ENCODE assay signal across 1 cellular context in the genomic region with DNA sequence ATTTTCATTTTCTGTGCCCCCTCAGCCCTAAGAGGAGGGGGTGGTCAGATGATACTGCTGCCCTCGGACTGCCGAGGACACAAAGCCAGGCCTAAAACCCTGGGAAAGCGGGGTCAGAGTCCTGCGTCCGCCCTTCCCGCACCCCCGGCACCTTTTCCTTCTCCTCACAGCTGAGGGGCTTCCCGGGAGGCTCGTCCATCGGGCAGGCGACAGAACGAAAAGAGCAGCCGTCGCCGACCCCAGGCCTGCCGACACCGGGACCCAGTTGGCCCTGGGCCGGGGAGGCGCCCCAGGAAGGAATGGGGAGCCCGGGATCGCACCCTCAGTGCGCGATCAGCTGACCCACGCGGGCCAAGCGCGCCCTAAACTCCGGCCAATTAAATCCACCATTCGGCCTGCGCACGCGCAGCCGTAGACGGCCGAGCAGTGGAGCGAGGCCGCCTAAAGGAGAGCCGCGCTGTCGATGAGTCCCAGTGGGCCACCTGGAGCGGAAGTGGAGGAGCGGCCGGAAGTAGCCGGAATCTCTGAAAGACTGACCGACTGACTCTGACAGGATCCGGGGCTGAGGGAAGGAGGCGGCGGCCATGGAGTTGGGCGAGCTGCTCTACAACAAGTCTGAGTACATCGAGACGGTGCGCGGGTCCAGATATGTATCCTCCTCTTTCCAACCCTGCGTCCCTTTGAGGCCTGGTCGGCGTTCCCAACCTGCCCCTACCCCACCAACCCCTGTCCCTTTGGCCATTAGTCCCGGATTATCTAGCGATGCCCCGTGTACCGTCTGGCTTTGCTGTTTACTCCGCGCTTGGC.
TF ChIP-seq lines count a peak whose summit lies in the region.

A gene (plus strand): TSS at position 508 of the 807 bp plus-strand sequence. CDS start 77 bp downstream, at position 585.
A gene (minus strand): TSS at position 352 of the 807 bp plus-strand sequence. CDS start 153 bp downstream, at position 199.

TF ChIP-seq in WTC11, 78 proteins besides CTCF, POLR2A, EP300 and RAD21 (continued from another document and continues in another):
- TF ChIP-seq, protein P1, sequence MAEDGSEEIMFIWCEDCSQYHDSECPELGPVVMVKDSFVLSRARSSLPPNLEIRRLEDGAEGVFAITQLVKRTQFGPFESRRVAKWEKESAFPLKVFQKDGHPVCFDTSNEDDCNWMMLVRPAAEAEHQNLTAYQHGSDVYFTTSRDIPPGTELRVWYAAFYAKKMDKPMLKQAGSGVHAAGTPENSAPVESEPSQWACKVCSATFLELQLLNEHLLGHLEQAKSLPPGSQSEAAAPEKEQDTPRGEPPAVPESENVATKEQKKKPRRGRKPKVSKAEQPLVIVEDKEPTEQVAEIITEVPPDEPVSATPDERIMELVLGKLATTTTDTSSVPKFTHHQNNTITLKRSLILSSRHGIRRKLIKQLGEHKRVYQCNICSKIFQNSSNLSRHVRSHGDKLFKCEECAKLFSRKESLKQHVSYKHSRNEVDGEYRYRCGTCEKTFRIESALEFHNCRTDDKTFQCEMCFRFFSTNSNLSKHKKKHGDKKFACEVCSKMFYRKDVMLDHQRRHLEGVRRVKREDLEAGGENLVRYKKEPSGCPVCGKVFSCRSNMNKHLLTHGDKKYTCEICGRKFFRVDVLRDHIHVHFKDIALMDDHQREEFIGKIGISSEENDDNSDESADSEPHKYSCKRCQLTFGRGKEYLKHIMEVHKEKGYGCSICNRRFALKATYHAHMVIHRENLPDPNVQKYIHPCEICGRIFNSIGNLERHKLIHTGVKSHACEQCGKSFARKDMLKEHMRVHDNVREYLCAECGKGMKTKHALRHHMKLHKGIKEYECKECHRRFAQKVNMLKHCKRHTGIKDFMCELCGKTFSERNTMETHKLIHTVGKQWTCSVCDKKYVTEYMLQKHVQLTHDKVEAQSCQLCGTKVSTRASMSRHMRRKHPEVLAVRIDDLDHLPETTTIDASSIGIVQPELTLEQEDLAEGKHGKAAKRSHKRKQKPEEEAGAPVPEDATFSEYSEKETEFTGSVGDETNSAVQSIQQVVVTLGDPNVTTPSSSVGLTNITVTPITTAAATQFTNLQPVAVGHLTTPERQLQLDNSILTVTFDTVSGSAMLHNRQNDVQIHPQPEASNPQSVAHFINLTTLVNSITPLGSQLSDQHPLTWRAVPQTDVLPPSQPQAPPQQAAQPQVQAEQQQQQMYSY (CRISPR knock-in tag; IDR thresholded peaks at IDR 0.05): no peak
- no peak for TF ChIP-seq CBFB (CRISPR knock-in tag; IDR thresholded peaks at IDR 0.05; ENCODE audit: low read depth)
- no peak for TF ChIP-seq SMAD3 (CRISPR knock-in tag; IDR thresholded peaks at IDR 0.05; ENCODE audit: borderline replicate concordance)
- no peak for TF ChIP-seq ZNF121 (CRISPR knock-in tag; IDR thresholded peaks at IDR 0.05)
- TF ChIP-seq GABPB1 (CRISPR knock-in tag; IDR thresholded peaks at IDR 0.05): peak; percentile 85
- TF ChIP-seq IRF2 (CRISPR knock-in tag; IDR thresholded peaks at IDR 0.05; ENCODE audit: borderline replicate concordance, low read depth): no peak
- no peak for TF ChIP-seq ZBTB21 (CRISPR knock-in tag; IDR thresholded peaks at IDR 0.05; ENCODE audit: borderline replicate concordance)
- no peak for TF ChIP-seq SMAD4 (CRISPR knock-in tag; IDR thresholded peaks at IDR 0.05)
- no peak for TF ChIP-seq ZNF671 (CRISPR knock-in tag; IDR thresholded peaks at IDR 0.05)
- no peak for TF ChIP-seq NR1H2 (CRISPR knock-in tag; IDR thresholded peaks at IDR 0.05)
- TF ChIP-seq, protein P2, sequence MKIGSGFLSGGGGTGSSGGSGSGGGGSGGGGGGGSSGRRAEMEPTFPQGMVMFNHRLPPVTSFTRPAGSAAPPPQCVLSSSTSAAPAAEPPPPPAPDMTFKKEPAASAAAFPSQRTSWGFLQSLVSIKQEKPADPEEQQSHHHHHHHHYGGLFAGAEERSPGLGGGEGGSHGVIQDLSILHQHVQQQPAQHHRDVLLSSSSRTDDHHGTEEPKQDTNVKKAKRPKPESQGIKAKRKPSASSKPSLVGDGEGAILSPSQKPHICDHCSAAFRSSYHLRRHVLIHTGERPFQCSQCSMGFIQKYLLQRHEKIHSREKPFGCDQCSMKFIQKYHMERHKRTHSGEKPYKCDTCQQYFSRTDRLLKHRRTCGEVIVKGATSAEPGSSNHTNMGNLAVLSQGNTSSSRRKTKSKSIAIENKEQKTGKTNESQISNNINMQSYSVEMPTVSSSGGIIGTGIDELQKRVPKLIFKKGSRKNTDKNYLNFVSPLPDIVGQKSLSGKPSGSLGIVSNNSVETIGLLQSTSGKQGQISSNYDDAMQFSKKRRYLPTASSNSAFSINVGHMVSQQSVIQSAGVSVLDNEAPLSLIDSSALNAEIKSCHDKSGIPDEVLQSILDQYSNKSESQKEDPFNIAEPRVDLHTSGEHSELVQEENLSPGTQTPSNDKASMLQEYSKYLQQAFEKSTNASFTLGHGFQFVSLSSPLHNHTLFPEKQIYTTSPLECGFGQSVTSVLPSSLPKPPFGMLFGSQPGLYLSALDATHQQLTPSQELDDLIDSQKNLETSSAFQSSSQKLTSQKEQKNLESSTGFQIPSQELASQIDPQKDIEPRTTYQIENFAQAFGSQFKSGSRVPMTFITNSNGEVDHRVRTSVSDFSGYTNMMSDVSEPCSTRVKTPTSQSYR (CRISPR knock-in tag; IDR thresholded peaks at IDR 0.05): no peak
- peak; percentile 80 for TF ChIP-seq JUN (CRISPR knock-in tag; IDR thresholded peaks at IDR 0.05)
- no peak for TF ChIP-seq ZNF317 (CRISPR knock-in tag; IDR thresholded peaks at IDR 0.05; ENCODE audit: borderline replicate concordance, low read depth)
- TF ChIP-seq, protein P3, sequence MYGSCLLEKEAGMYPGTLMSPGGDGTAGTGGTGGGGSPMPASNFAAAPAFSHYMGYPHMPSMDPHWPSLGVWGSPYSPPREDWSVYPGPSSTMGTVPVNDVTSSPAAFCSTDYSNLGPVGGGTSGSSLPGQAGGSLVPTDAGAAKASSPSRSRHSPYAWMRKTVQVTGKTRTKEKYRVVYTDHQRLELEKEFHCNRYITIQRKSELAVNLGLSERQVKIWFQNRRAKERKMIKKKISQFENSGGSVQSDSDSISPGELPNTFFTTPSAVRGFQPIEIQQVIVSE (CRISPR knock-in tag; IDR thresholded peaks at IDR 0.05; ENCODE audit: borderline replicate concordance): no peak
- TF ChIP-seq, protein P4, sequence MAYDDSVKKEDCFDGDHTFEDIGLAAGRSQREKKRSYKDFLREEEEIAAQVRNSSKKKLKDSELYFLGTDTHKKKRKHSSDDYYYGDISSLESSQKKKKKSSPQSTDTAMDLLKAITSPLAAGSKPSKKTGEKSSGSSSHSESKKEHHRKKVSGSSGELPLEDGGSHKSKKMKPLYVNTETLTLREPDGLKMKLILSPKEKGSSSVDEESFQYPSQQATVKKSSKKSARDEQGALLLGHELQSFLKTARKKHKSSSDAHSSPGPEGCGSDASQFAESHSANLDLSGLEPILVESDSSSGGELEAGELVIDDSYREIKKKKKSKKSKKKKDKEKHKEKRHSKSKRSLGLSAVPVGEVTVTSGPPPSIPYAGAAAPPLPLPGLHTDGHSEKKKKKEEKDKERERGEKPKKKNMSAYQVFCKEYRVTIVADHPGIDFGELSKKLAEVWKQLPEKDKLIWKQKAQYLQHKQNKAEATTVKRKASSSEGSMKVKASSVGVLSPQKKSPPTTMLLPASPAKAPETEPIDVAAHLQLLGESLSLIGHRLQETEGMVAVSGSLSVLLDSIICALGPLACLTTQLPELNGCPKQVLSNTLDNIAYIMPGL (CRISPR knock-in tag; IDR thresholded peaks at IDR 0.05): peak; percentile 47
- TF ChIP-seq, protein P5, sequence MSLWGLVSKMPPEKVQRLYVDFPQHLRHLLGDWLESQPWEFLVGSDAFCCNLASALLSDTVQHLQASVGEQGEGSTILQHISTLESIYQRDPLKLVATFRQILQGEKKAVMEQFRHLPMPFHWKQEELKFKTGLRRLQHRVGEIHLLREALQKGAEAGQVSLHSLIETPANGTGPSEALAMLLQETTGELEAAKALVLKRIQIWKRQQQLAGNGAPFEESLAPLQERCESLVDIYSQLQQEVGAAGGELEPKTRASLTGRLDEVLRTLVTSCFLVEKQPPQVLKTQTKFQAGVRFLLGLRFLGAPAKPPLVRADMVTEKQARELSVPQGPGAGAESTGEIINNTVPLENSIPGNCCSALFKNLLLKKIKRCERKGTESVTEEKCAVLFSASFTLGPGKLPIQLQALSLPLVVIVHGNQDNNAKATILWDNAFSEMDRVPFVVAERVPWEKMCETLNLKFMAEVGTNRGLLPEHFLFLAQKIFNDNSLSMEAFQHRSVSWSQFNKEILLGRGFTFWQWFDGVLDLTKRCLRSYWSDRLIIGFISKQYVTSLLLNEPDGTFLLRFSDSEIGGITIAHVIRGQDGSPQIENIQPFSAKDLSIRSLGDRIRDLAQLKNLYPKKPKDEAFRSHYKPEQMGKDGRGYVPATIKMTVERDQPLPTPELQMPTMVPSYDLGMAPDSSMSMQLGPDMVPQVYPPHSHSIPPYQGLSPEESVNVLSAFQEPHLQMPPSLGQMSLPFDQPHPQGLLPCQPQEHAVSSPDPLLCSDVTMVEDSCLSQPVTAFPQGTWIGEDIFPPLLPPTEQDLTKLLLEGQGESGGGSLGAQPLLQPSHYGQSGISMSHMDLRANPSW (CRISPR knock-in tag; conservative IDR thresholded peaks at IDR 0.05; ENCODE audit: low read depth): no peak
- TF ChIP-seq HMGA2 (CRISPR knock-in tag; IDR thresholded peaks at IDR 0.05): no peak
- TF ChIP-seq, protein P6, sequence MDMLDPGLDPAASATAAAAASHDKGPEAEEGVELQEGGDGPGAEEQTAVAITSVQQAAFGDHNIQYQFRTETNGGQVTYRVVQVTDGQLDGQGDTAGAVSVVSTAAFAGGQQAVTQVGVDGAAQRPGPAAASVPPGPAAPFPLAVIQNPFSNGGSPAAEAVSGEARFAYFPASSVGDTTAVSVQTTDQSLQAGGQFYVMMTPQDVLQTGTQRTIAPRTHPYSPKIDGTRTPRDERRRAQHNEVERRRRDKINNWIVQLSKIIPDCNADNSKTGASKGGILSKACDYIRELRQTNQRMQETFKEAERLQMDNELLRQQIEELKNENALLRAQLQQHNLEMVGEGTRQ (CRISPR knock-in tag; IDR thresholded peaks at IDR 0.05): peak; percentile 94
- TF ChIP-seq, protein P7, sequence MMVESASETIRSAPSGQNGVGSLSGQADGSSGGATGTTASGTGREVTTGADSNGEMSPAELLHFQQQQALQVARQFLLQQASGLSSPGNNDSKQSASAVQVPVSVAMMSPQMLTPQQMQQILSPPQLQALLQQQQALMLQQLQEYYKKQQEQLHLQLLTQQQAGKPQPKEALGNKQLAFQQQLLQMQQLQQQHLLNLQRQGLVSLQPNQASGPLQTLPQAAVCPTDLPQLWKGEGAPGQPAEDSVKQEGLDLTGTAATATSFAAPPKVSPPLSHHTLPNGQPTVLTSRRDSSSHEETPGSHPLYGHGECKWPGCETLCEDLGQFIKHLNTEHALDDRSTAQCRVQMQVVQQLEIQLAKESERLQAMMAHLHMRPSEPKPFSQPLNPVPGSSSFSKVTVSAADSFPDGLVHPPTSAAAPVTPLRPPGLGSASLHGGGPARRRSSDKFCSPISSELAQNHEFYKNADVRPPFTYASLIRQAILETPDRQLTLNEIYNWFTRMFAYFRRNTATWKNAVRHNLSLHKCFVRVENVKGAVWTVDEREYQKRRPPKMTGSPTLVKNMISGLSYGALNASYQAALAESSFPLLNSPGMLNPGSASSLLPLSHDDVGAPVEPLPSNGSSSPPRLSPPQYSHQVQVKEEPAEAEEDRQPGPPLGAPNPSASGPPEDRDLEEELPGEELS (CRISPR knock-in tag; IDR thresholded peaks at IDR 0.05): no peak
- no peak for TF ChIP-seq ATF1 (CRISPR knock-in tag; IDR thresholded peaks at IDR 0.05)
- no peak for TF ChIP-seq GRHL2 (CRISPR knock-in tag; IDR thresholded peaks at IDR 0.05; ENCODE audit: insufficient replicate concordance, severe bottlenecking)
- TF ChIP-seq, protein P8, sequence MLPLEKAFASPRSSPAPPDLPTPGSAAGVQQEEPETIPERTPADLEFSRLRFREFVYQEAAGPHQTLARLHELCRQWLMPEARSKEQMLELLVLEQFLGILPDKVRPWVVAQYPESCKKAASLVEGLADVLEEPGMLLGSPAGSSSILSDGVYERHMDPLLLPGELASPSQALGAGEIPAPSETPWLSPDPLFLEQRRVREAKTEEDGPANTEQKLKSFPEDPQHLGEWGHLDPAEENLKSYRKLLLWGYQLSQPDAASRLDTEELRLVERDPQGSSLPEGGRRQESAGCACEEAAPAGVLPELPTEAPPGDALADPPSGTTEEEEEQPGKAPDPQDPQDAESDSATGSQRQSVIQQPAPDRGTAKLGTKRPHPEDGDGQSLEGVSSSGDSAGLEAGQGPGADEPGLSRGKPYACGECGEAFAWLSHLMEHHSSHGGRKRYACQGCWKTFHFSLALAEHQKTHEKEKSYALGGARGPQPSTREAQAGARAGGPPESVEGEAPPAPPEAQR (CRISPR knock-in tag; IDR thresholded peaks at IDR 0.05): no peak
- TF ChIP-seq, protein P9, sequence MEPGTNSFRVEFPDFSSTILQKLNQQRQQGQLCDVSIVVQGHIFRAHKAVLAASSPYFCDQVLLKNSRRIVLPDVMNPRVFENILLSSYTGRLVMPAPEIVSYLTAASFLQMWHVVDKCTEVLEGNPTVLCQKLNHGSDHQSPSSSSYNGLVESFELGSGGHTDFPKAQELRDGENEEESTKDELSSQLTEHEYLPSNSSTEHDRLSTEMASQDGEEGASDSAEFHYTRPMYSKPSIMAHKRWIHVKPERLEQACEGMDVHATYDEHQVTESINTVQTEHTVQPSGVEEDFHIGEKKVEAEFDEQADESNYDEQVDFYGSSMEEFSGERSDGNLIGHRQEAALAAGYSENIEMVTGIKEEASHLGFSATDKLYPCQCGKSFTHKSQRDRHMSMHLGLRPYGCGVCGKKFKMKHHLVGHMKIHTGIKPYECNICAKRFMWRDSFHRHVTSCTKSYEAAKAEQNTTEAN (CRISPR knock-in tag; IDR thresholded peaks at IDR 0.05): no peak
- TF ChIP-seq, protein P10, sequence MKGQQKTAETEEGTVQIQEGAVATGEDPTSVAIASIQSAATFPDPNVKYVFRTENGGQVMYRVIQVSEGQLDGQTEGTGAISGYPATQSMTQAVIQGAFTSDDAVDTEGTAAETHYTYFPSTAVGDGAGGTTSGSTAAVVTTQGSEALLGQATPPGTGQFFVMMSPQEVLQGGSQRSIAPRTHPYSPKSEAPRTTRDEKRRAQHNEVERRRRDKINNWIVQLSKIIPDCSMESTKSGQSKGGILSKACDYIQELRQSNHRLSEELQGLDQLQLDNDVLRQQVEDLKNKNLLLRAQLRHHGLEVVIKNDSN (CRISPR knock-in tag; IDR thresholded peaks at IDR 0.05): peak; percentile 95
- TF ChIP-seq, protein P11, sequence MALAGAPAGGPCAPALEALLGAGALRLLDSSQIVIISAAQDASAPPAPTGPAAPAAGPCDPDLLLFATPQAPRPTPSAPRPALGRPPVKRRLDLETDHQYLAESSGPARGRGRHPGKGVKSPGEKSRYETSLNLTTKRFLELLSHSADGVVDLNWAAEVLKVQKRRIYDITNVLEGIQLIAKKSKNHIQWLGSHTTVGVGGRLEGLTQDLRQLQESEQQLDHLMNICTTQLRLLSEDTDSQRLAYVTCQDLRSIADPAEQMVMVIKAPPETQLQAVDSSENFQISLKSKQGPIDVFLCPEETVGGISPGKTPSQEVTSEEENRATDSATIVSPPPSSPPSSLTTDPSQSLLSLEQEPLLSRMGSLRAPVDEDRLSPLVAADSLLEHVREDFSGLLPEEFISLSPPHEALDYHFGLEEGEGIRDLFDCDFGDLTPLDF (CRISPR knock-in tag; IDR thresholded peaks at IDR 0.05): no peak
- TF ChIP-seq, protein P12, sequence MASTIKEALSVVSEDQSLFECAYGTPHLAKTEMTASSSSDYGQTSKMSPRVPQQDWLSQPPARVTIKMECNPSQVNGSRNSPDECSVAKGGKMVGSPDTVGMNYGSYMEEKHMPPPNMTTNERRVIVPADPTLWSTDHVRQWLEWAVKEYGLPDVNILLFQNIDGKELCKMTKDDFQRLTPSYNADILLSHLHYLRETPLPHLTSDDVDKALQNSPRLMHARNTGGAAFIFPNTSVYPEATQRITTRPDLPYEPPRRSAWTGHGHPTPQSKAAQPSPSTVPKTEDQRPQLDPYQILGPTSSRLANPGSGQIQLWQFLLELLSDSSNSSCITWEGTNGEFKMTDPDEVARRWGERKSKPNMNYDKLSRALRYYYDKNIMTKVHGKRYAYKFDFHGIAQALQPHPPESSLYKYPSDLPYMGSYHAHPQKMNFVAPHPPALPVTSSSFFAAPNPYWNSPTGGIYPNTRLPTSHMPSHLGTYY (CRISPR knock-in tag; IDR thresholded peaks at IDR 0.05): no peak
